In genomic region chr16:84833542-84834402, GRCh38 we compare ENCODE assay signal across 16 cellular contexts. TPM values are rescaled to one million over a fixed set of nuclear protein-coding genes. Genes with fewer than 3 reads are reported as not detected.
DNase-seq lines count a peak whose midpoint lies in the region; TF ChIP-seq lines count a peak whose summit lies in the region.
"Had no signal": no experiment of that assay in that cellular context is flagged by ENCODE, and none has a peak within 500 bp of the region (broad histone marks: within the 10 kb centered on the region; RNA-seq: fewer than 3 reads in every experiment).

No MANE protein-coding gene starts in this region.

- DNase-seq in amniotic epithelial cell (ENCODE audit: low read depth) = peak; percentile 36
- DNase-seq in fibroblast of lung (ENCODE audit: low read depth in 2 of 2) = peak in 1 of 2 donors; percentile 22
- no peak for DNase-seq in suprapubic skin (ENCODE audit: low spot score in 2 of 2)
- no peak for DNase-seq in activated T-cell treated with anti-CD3 and anti-CD28 coated beads, Interleukin-2, amount 50 U/mL, for 1 hour
- DNase-seq in UCSD-AML1 (lab: John Stamatoyannopoulos, UW; ENCODE audit: unreplicated experiment) = no peak
- DNase-seq in NCI-H748 (lab: John Stamatoyannopoulos, UW; ENCODE audit: unreplicated experiment) = no peak
- no peak for DNase-seq in PC-9
- DNase-seq: activated CD8-positive, alpha-beta T cell treated with anti-CD3 and anti-CD28 coated beads, Interleukin-2, amount 10 ng/mL, durations not matched to agents 7 days and 5 days; amygdala; H7; WERI-Rb-1 had no signal

- H3K4me2 ChIP-seq in fibroblast of lung (ENCODE audit: extremely low read depth, insufficient read depth, low read length) = peak overlapping the region; percentile 87
- H3K4me2 ChIP-seq in PC-9 = no peak overlapping the region
- H3K4me2 ChIP-seq: neural progenitor cell had no signal

- no peak overlapping the region for H3K4me3 Mint-ChIP-seq in nephron
- H3K4me3 Mint-ChIP-seq: activated CD8-positive, alpha-beta T cell treated with anti-CD3 and anti-CD28 coated beads, Interleukin-2, amount 10 ng/mL, durations not matched to agents 7 days and 5 days; B cell; neural progenitor cell; stimulated activated naive CD8-positive, alpha-beta T cell treated with anti-CD3 and anti-CD28 coated beads, Interleukin-15, Interleukin-2, amounts not matched to agents 100 ng/mL and 50 ng/mL, for 24 hours had no signal

- no peaks in the 10 kb centered on the region for H3K9me3 Mint-ChIP-seq in nephron
- H3K9me3 Mint-ChIP-seq: neural progenitor cell; stimulated activated naive CD8-positive, alpha-beta T cell treated with anti-CD3 and anti-CD28 coated beads, Interleukin-15, Interleukin-2, amounts not matched to agents 100 ng/mL and 50 ng/mL, for 24 hours had no signal

- no peaks in the 10 kb centered on the region for H3K79me2 ChIP-seq in fibroblast of lung (ENCODE audit: control insufficient read depth, insufficient read depth, low read length)
- H3K79me2 ChIP-seq in PC-9 (ENCODE audit: low read depth) = no peaks in the 10 kb centered on the region

- H3K4me3 ChIP-seq in fibroblast of lung (replicated peaks in 1 of 4; ENCODE audit: control extremely low read depth in 1 of 4, insufficient read depth in 1 of 4, low read depth in 3 of 4, low read length in 4 of 4) = no peak overlapping the region
- no peak overlapping the region for H3K4me3 ChIP-seq in suprapubic skin
- no peak overlapping the region for H3K4me3 ChIP-seq in PC-9
- H3K4me3 ChIP-seq: neural progenitor cell had no signal

- H2AFZ ChIP-seq in fibroblast of lung (ENCODE audit: low read length) (no peak overlapping the region), PC-9 (no peak overlapping the region)
- H2AFZ ChIP-seq: neural progenitor cell had no signal

- POLR2A ChIA-PET in PC-9 (lab: Charles Lee; ENCODE audit: unreplicated experiment) = no interaction called here

- CTCF ChIA-PET in PC-9 (lab: Charles Lee) = no interaction called here

- 85% methylated on average over 33 of the region's 34 CpGs for WGBS in suprapubic skin

- peaks cover 5% of the 10 kb centered on the region for H3K27me3 Mint-ChIP-seq in nephron (ENCODE audit: low read depth)

- peak overlapping the region in 2 of 3 experiments; percentile 80 for H3K27ac Mint-ChIP-seq in nephron
- H3K27ac Mint-ChIP-seq: activated CD8-positive, alpha-beta T cell treated with anti-CD3 and anti-CD28 coated beads, Interleukin-2, amount 10 ng/mL, durations not matched to agents 7 days and 5 days; B cell; neural progenitor cell; stimulated activated naive CD8-positive, alpha-beta T cell treated with anti-CD3 and anti-CD28 coated beads, Interleukin-15, Interleukin-2, amounts not matched to agents 100 ng/mL and 50 ng/mL, for 24 hours had no signal

- intact Hi-C loops in PC-9 (cut with micrococcal nuclease; ENCODE audit: unreplicated experiment) = no loop called here

- TF ChIP-seq CTCF in fibroblast of lung (conservative IDR thresholded peaks at IDR 0.05 in 1 of 2, IDR thresholded peaks at IDR 0.05 in 1 of 2; ENCODE audit: low read depth in 1 of 2, low read length in 2 of 2) = no peak
- TF ChIP-seq CTCF in nephron (IDR thresholded peaks at IDR 0.05; ENCODE audit: unreplicated experiment in 3 of 3) = no peak
- TF ChIP-seq CTCF in suprapubic skin (IDR thresholded peaks at IDR 0.05) = no peak
- TF ChIP-seq CTCF in PC-9 (conservative IDR thresholded peaks at IDR 0.05) = no peak

- H4K20me1 ChIP-seq in fibroblast of lung (ENCODE audit: control insufficient read depth, extremely low read depth, insufficient read depth, low read length) = no peaks in the 10 kb centered on the region
- no peaks in the 10 kb centered on the region for H4K20me1 ChIP-seq in PC-9 (ENCODE audit: insufficient read depth)

- peak overlapping the region; percentile 77 for H3K9ac ChIP-seq in fibroblast of lung (ENCODE audit: insufficient read depth, low read length)
- H3K9ac ChIP-seq: neural progenitor cell had no signal

- H3K9me3 ChIP-seq in fibroblast of lung (ENCODE audit: control insufficient read depth, insufficient read depth, low read depth, low read length) (no peaks in the 10 kb centered on the region), suprapubic skin (no peaks in the 10 kb centered on the region), PC-9 (ENCODE audit: insufficient read depth, low read depth) (no peaks in the 10 kb centered on the region)

- H3K27me3 ChIP-seq in fibroblast of lung (ENCODE audit: control insufficient read depth, insufficient read depth, low read length) (no peaks in the 10 kb centered on the region), suprapubic skin (no peaks in the 10 kb centered on the region), PC-9 (ENCODE audit: insufficient read depth, low read depth) (no peaks in the 10 kb centered on the region)
- H3K27me3 ChIP-seq: neural progenitor cell had no signal

- peaks cover 4% of the 10 kb centered on the region for H3K36me3 ChIP-seq in fibroblast of lung (ENCODE audit: control insufficient read depth, insufficient read depth, low read length)
- peaks cover 5% of the 10 kb centered on the region for H3K36me3 ChIP-seq in suprapubic skin
- no peaks in the 10 kb centered on the region for H3K36me3 ChIP-seq in PC-9 (ENCODE audit: low read depth)
- H3K36me3 ChIP-seq: neural progenitor cell, WERI-Rb-1 had no signal

- BruUV-seq in PC-9 (replicated peaks; lab: Mats Ljungman, UMichigan) = no TSS peak

- H3K4me1 Mint-ChIP-seq in nephron = peaks cover 43% of the 10 kb centered on the region
- H3K4me1 Mint-ChIP-seq: B cell had no signal

- H3K9me2 ChIP-seq in PC-9 (ENCODE audit: insufficient read depth) = no peaks in the 10 kb centered on the region

- H3F3A ChIP-seq in PC-9 (ENCODE audit: insufficient read depth, low read depth) = peaks cover 17% of the 10 kb centered on the region

- peaks cover 40% of the 10 kb centered on the region for H3K4me1 ChIP-seq in fibroblast of lung (ENCODE audit: control insufficient read depth, extremely low read depth, insufficient read depth, low read length)
- H3K4me1 ChIP-seq in suprapubic skin = peaks cover 79% of the 10 kb centered on the region
- H3K4me1 ChIP-seq in PC-9 (replicated peaks; ENCODE audit: insufficient read depth) = peaks cover 12% of the 10 kb centered on the region

- H3K36me3 Mint-ChIP-seq in nephron (ENCODE audit: low read depth) = no peaks in the 10 kb centered on the region
- H3K36me3 Mint-ChIP-seq: neural progenitor cell had no signal

- TF ChIP-seq EP300 in suprapubic skin (IDR thresholded peaks at IDR 0.05) = no peak

- H3K27ac ChIP-seq in fibroblast of lung (ENCODE audit: insufficient read depth, low read length) (peak overlapping the region; percentile 98), suprapubic skin (peak overlapping the region; percentile 75), PC-9 (no peak overlapping the region)
- H3K27ac ChIP-seq: neural progenitor cell, RWPE1, WERI-Rb-1 had no signal

- no peak for TF ChIP-seq POLR2A in suprapubic skin (IDR thresholded peaks at IDR 0.05)

RNA-seq across cellular contexts. Expression of gene CRISPLD2, which starts 14.0 kb away (rescaled TPM):
- 34.9 and 37.0 TPM in 2 replicates for total RNA-seq in fibroblast of lung
- polyA plus RNA-seq in fibroblast of lung = 11.8 and 96.2 TPM in 2 replicates
- 7.1 and 70.6 TPM in 2 replicates for polyA plus RNA-seq in fibroblast of lung (2012)
- 16.4 and 88.9 TPM in 2 replicates for polyA minus RNA-seq in fibroblast of lung (ENCODE audit: low replicate concordance)
- 100 to 1,000 TPM in 1 of 4 donors, 10 to 100 TPM in 3; 54.9 to 109 (median 63.4) TPM for total RNA-seq in suprapubic skin
- total RNA-seq in PC-9 (2021) = 18.6 and 19.9 TPM in 2 replicates
- total RNA-seq: activated CD8-positive, alpha-beta T cell treated with anti-CD3 and anti-CD28 coated beads, Interleukin-2, amount 10 ng/mL, durations not matched to agents 7 days and 5 days had no signal
